ENCODE assay signal across 1 cellular context in the genomic region with DNA sequence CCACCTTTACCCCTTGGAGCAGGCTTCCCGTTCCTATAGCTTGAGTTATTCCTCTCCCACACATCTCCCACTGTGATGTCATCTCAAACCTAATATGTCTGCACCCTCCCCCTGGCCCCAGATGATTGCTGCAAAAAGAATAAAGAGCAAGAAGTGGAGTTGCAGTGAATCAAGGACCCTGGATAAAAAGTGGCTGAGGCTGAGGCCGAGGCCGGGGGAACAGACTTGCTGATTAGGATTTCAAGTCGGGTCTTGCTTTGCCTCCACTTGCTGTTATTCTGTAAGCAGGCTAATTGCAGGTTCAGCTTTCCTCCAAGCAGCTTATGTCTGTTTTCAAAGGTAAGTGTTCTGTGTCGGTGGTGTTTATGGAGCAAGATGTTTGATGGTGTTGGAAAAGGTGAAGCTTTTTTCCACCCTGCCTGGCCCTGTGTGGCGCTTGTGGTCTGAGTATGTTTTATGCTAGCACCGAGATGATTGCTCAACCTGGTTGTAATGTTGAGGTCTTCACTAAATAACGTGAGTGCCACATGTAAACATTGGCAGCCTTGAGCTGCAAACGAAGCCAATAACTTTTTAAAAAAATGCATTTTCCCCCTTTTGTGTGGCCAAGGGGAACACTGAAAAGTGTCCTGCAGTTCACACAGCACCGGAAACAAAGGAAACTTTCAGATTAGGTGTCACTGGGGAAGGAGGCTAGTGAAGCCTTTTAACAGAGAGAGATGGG.
A peak's percentile ranks its signal among the peaks of the same experiment; 100 is the strongest.
TF ChIP-seq lines count a peak whose summit lies in the region.

No MANE protein-coding gene starts in this region.

TF ChIP-seq in IMR-90, 13 proteins besides CTCF, POLR2A, EP300 and RAD21:
- peak; percentile 88 for TF ChIP-seq CEBPB (IDR thresholded peaks at IDR 0.05; ENCODE audit: low read depth, low read length)
- no peak for TF ChIP-seq FOS (IDR thresholded peaks at IDR 0.05; ENCODE audit: low read depth, low read length)
